ENCODE assay signal across 8 cellular contexts in genomic region chr19:49890349-49891311, GRCh38. TPM values are rescaled to one million over a fixed set of nuclear protein-coding genes. Genes with fewer than 3 reads are reported as not detected.
DNase-seq lines count a peak whose midpoint lies in the region; ATAC-seq and TF ChIP-seq lines count a peak whose summit lies in the region.

No MANE protein-coding gene starts in this region.

- peaks cover 0 to 27% (median 11%) of the 10 kb centered on the region in 9 donors for H3K36me3 ChIP-seq in heart left ventricle

- peaks cover 46% of the 10 kb centered on the region for H3K4me1 Mint-ChIP-seq in activated T-cell treated with anti-CD3 and anti-CD28 coated beads, Interleukin-2, amount 50 U/mL, for 72 hours (ENCODE audit: low read depth)

- peak; percentile 56 for DNase-seq in D341Med (ENCODE audit: low spot score)
- DNase-seq in NCI-H2196 treated with DMSO at 0.1 percent for 48 hours (lab: John Stamatoyannopoulos, UW; ENCODE audit: unreplicated experiment), result peak; percentile 40
- peak; percentile 63 to 64 for DNase-seq in activated T-cell treated with anti-CD3 and anti-CD28 coated beads, Interleukin-2, amount 50 U/mL, for 72 hours
- DNase-seq in heart left ventricle, result peak in 2 of 5 donors; percentile 20 to 68
- peak; percentile 74 for DNase-seq in stimulated activated CD4-positive, alpha-beta T cell treated with anti-CD3 and anti-CD28 coated beads, Interleukin-12 subunit alpha, Interleukin-12 subunit beta, amount 100 ng/mL, for 4 hours
- DNase-seq in cerebellar nuclear complex (lab: John Stamatoyannopoulos, UW), result no peak
- DNase-seq in lower leg skin (ENCODE audit: low spot score in 2 of 2), result no peak

- H3K27ac ChIP-seq in heart left ventricle, result peak overlapping the region in 1 of 12 donors; percentile 54

- H3K36me3 Mint-ChIP-seq in activated T-cell treated with anti-CD3 and anti-CD28 coated beads, Interleukin-2, amount 50 U/mL, for 72 hours (ENCODE audit: insufficient read depth in 2 of 2), result peaks cover 13% of the 10 kb centered on the region in 2 donors

- H3K4me3 Mint-ChIP-seq in activated T-cell treated with anti-CD3 and anti-CD28 coated beads, Interleukin-2, amount 50 U/mL, for 72 hours, result peak overlapping the region; percentile 80 to 87

- 7 to 21% (median 13%) methylated on average over 32 to 69 of the region's 69 CpGs for WGBS in heart left ventricle, 4 donors
- 9 to 19% methylated on average over 42 to 52 of the region's 69 CpGs for WGBS in lower leg skin, 2 donors

- peak in 2 of 12 donors; percentile 6 to 35 for TF ChIP-seq CTCF in heart left ventricle (IDR thresholded peaks at IDR 0.05)
- no peak for TF ChIP-seq CTCF in lower leg skin (IDR thresholded peaks at IDR 0.05)

- H3K9me3 ChIP-seq in heart left ventricle, result no peaks in the 10 kb centered on the region

- no peaks in the 10 kb centered on the region for H3K9me3 Mint-ChIP-seq in activated T-cell treated with anti-CD3 and anti-CD28 coated beads, Interleukin-2, amount 50 U/mL, for 72 hours

- TF ChIP-seq POLR2A in heart left ventricle (IDR thresholded peaks at IDR 0.05) (no peak), lower leg skin (IDR thresholded peaks at IDR 0.05) (no peak)

- H3K27me3 ChIP-seq in heart left ventricle, result peaks cover 0 to 11% (median 0%) of the 10 kb centered on the region in 9 donors

- peak overlapping the region in 10 of 12 donors; percentile 4 to 48 (median 30) for H3K4me3 ChIP-seq in heart left ventricle
- H3K4me3 ChIP-seq in lower leg skin (ENCODE audit: low read depth, poor library complexity, severe bottlenecking), result no peak overlapping the region

- H3K27ac Mint-ChIP-seq in activated T-cell treated with anti-CD3 and anti-CD28 coated beads, Interleukin-2, amount 50 U/mL, for 72 hours, result no peak overlapping the region

- peak; percentile 73 to 76 for ATAC-seq in activated T-cell treated with anti-CD3 and anti-CD28 coated beads, Interleukin-2, amount 50 U/mL, for 72 hours (replicated peaks in 1 of 2)
- ATAC-seq in heart left ventricle, result peak in 2 of 4 donors; percentile 26 to 35
- no peak for ATAC-seq in GM18517 (IDR thresholded peaks at IDR 0.05; ENCODE audit: unreplicated experiment)

- intact Hi-C loops in heart left ventricle (cut with DNase I) (no loop called here), lower leg skin (cut with DNase I; ENCODE audit: low total_unique reads) (no loop called here)

- H3K27me3 Mint-ChIP-seq in activated T-cell treated with anti-CD3 and anti-CD28 coated beads, Interleukin-2, amount 50 U/mL, for 72 hours (ENCODE audit: low read depth), result no peaks in the 10 kb centered on the region

- H3K4me1 ChIP-seq in heart left ventricle, result peaks cover 0 to 23% (median 11%) of the 10 kb centered on the region in 12 donors

RNA-seq across cellular contexts. Expression of gene IL4I1, which starts 6.1 kb away (rescaled TPM):
- total RNA-seq in activated T-cell treated with anti-CD3 and anti-CD28 coated beads, Interleukin-2, amount 50 U/mL, for 72 hours, result 10 to 100 TPM; 16.7 to 42.3 TPM
- total RNA-seq in heart left ventricle (10 to 100 TPM in 2 of 9 donors, under 1 TPM in 4, not detected in 3; 0.27 to 21.6 (median 0.64) TPM), lower leg skin (under 1 TPM in 1 of 4 donors, not detected in 3; 0.42 TPM)
- polyA plus RNA-seq in heart left ventricle, result under 1 TPM in 1 of 2 donors, not detected in 1; 0.30 TPM

RNA-seq across cellular contexts. Expression of gene TBC1D17, which starts 13.1 kb away (rescaled TPM):
- 10 to 100 TPM; 47.9 to 53.9 TPM for total RNA-seq in activated T-cell treated with anti-CD3 and anti-CD28 coated beads, Interleukin-2, amount 50 U/mL, for 72 hours
- total RNA-seq in heart left ventricle (10 to 100 TPM; 30.1 to 54.8 (median 39.8) TPM), lower leg skin (10 to 100 TPM; 56.4 to 93.4 (median 59.8) TPM)
- 10 to 100 TPM; 30.7 to 35.9 TPM for polyA plus RNA-seq in heart left ventricle

RNA-seq across cellular contexts. Expression of gene AKT1S1, which starts 13.5 kb away (rescaled TPM):
- 10 to 100 TPM; 30.5 to 36.6 TPM for total RNA-seq in activated T-cell treated with anti-CD3 and anti-CD28 coated beads, Interleukin-2, amount 50 U/mL, for 72 hours
- total RNA-seq in heart left ventricle (10 to 100 TPM; 25.3 to 46.0 (median 31.2) TPM), lower leg skin (10 to 100 TPM; 15.3 to 28.9 (median 23.8) TPM)
- polyA plus RNA-seq in heart left ventricle, result 10 to 100 TPM; 41.9 to 55.1 TPM

RNA-seq across cellular contexts. Expression of gene PNKP, which starts 23.3 kb away (rescaled TPM):
- 10 to 100 TPM; 71.1 to 74.5 TPM for total RNA-seq in activated T-cell treated with anti-CD3 and anti-CD28 coated beads, Interleukin-2, amount 50 U/mL, for 72 hours
- total RNA-seq in heart left ventricle (10 to 100 TPM; 26.6 to 57.0 (median 36.8) TPM), lower leg skin (10 to 100 TPM; 29.3 to 49.7 (median 35.1) TPM)
- 10 to 100 TPM; 32.7 to 54.7 TPM for polyA plus RNA-seq in heart left ventricle

RNA-seq across cellular contexts. Expression of gene ATF5, which starts 38.4 kb away (rescaled TPM):
- total RNA-seq in activated T-cell treated with anti-CD3 and anti-CD28 coated beads, Interleukin-2, amount 50 U/mL, for 72 hours, result 10 to 100 TPM; 52.3 to 73.6 TPM
- 10 to 100 TPM in 2 of 9 donors, 1 to 10 TPM in 7; 3.9 to 33.0 (median 8.2) TPM for total RNA-seq in heart left ventricle
- polyA plus RNA-seq in heart left ventricle, result 10 to 100 TPM; 16.0 to 30.5 TPM
- total RNA-seq in lower leg skin, result 1 to 10 TPM; 5.0 to 10.0 (median 6.8) TPM

Comparison
In these comparisons a context has a peak if more than half of its experiments do, and no peak if none do; other contexts are left out.
1. DNase-seq: peak in D341Med (single experiment), NCI-H2196 treated with DMSO at 0.1 percent for 48 hours (single experiment), activated T-cell treated with anti-CD3 and anti-CD28 coated beads, Interleukin-2, amount 50 U/mL, for 72 hours (2 of 2) and stimulated activated CD4-positive, alpha-beta T cell treated with anti-CD3 and anti-CD28 coated beads, Interleukin-12 subunit alpha, Interleukin-12 subunit beta, amount 100 ng/mL, for 4 hours (single experiment); none in cerebellar nuclear complex (0 of 2) and lower leg skin (0 of 2).